In genomic region chr22:19983701-19984100, GRCh38 we compare ENCODE assay signal across 12 cellular contexts. TPM values are rescaled to one million over a fixed set of nuclear protein-coding genes. Genes with fewer than 3 reads are reported as not detected.
DNase-seq lines count a peak whose midpoint lies in the region; ATAC-seq and TF ChIP-seq lines count a peak whose summit lies in the region.
"Had no signal": no experiment of that assay in that cellular context is flagged by ENCODE, and none has a peak within 500 bp of the region (broad histone marks: within the 10 kb centered on the region; RNA-seq: fewer than 3 reads in every experiment).

No MANE protein-coding gene starts in this region.

- H3K27me3 ChIP-seq in GM23248 (replicated peaks; ENCODE audit: insufficient read depth) = no peaks in the 10 kb centered on the region
- no peaks in the 10 kb centered on the region for H3K27me3 ChIP-seq in mammary epithelial cell (ENCODE audit: insufficient read depth, low read length)
- H3K27me3 ChIP-seq in osteoblast (ENCODE audit: insufficient read depth, low read length) = no peaks in the 10 kb centered on the region

- no peaks in the 10 kb centered on the region for H4K20me1 ChIP-seq in GM23248 (ENCODE audit: insufficient read depth)
- H4K20me1 ChIP-seq in mammary epithelial cell (ENCODE audit: insufficient read depth, low read length) = no peaks in the 10 kb centered on the region
- H4K20me1 ChIP-seq in osteoblast (ENCODE audit: insufficient read depth, low read length) = peaks cover 40% of the 10 kb centered on the region

- dilution Hi-C loops in mammary epithelial cell (cut with HindIII; ENCODE audit: low sequenced_read_pairs) = loop anchor here (5.0 kb wide), 3 partner anchors 39 to 129 kb away; partner anchors contain the start of gene TANGO2

- no peaks in the 10 kb centered on the region for H3K36me3 Mint-ChIP-seq in activated naive CD4-positive, alpha-beta T cell treated with anti-CD3 and anti-CD28 coated beads, Interleukin-2, amount 50 U/mL, for 72 hours
- H3K36me3 Mint-ChIP-seq: CD4-positive, CD25-positive, alpha-beta regulatory T cell; stimulated activated memory B cell treated with anti-CD40 and anti-IgM and Interleukin-4, amounts not matched to agents 10 μg/mL and 1 μg/mL and 100 μg/mL, for 72 hours had no signal

- no peak overlapping the region for H3K4me2 ChIP-seq in GM23248 (ENCODE audit: unreplicated experiment)
- peak overlapping the region; percentile 55 for H3K4me2 ChIP-seq in mammary epithelial cell (ENCODE audit: insufficient read depth, low read depth, low read length)
- no peak overlapping the region for H3K4me2 ChIP-seq in osteoblast (ENCODE audit: insufficient read depth, low read length)

- H3K36me3 ChIP-seq in GM23248 (ENCODE audit: low read depth) (no peaks in the 10 kb centered on the region), mammary epithelial cell (ENCODE audit: insufficient read depth, low read length) (no peaks in the 10 kb centered on the region), osteoblast (ENCODE audit: insufficient read depth, low read length) (no peaks in the 10 kb centered on the region)

- CTCF ChIA-PET in mammary epithelial cell (lab: Charles Lee; ENCODE audit: low non-redundant PET) = interaction anchor here (0.6 kb wide), 1 partner anchor 30 kb away, joined by 4 read pairs; no protein-coding TSS in a partner anchor

- no peak for TF ChIP-seq CTCF in mammary epithelial cell (conservative IDR thresholded peaks at IDR 0.05 in 1 of 2, IDR thresholded peaks at IDR 0.05 in 1 of 2; ENCODE audit: extremely low read depth in 1 of 2, insufficient read depth in 1 of 2, low read depth in 1 of 2, low read length in 2 of 2)
- no peak for TF ChIP-seq CTCF in osteoblast (IDR thresholded peaks at IDR 0.05; ENCODE audit: extremely low read depth, low read depth, low read length)

- H3K27ac Mint-ChIP-seq in activated naive CD4-positive, alpha-beta T cell treated with anti-CD3 and anti-CD28 coated beads, Interleukin-2, amount 50 U/mL, for 72 hours = no peak overlapping the region
- H3K27ac Mint-ChIP-seq: CD4-positive, CD25-positive, alpha-beta regulatory T cell; dendritic cell treated with granulocyte-macrophage colony-stimulating factor and Interleukin-4, amounts not matched to agents 40 ng/mL and 50 ng/mL, for 4 days; stimulated activated memory B cell treated with anti-CD40 and anti-IgM and Interleukin-4, amounts not matched to agents 10 μg/mL and 1 μg/mL and 100 μg/mL, for 72 hours had no signal

- H3F3A ChIP-seq in GM23248 (ENCODE audit: insufficient read depth) = no peaks in the 10 kb centered on the region

- H3K9ac ChIP-seq in GM23248 = peak overlapping the region; percentile 61
- no peak overlapping the region for H3K9ac ChIP-seq in mammary epithelial cell (ENCODE audit: insufficient read depth, low read length)

- intact Hi-C loops in mammary epithelial cell (cut with micrococcal nuclease) = loop anchor here (1.0 kb wide), 2 partner anchors 20 to 96 kb away; no protein-coding TSS in a partner anchor

- H3K4me3 ChIP-seq in GM23248 = no peak overlapping the region
- no peak overlapping the region for H3K4me3 ChIP-seq in mammary epithelial cell (replicated peaks in 1 of 3; ENCODE audit: insufficient read depth in 1 of 3, low read depth in 2 of 3, low read length in 3 of 3)
- H3K4me3 ChIP-seq in osteoblast (ENCODE audit: insufficient read depth, low read length) = no peak overlapping the region

- H2AFZ ChIP-seq in GM23248 (no peak overlapping the region), mammary epithelial cell (ENCODE audit: low read depth, low read length) (no peak overlapping the region), osteoblast (ENCODE audit: low read length) (no peak overlapping the region)

- no peaks in the 10 kb centered on the region for H3K79me2 ChIP-seq in GM23248 (ENCODE audit: insufficient read depth)
- H3K79me2 ChIP-seq in mammary epithelial cell (ENCODE audit: insufficient read depth, low read length) = peaks cover 9% of the 10 kb centered on the region
- peaks cover 17% of the 10 kb centered on the region for H3K79me2 ChIP-seq in osteoblast (ENCODE audit: insufficient read depth, low read length)

- no peak for ATAC-seq in HG03432 (IDR thresholded peaks at IDR 0.05; ENCODE audit: unreplicated experiment)
- no peak for ATAC-seq in GM21526 (IDR thresholded peaks at IDR 0.05; ENCODE audit: low FRiP score, unreplicated experiment)
- ATAC-seq in activated naive CD4-positive, alpha-beta T cell treated with anti-CD3 and anti-CD28 coated beads, Interleukin-2, amount 50 U/mL, for 72 hours = no peak
- ATAC-seq: stimulated activated memory B cell treated with anti-CD40 and anti-IgM and Interleukin-4, amounts not matched to agents 10 μg/mL and 1 μg/mL and 100 μg/mL, for 72 hours had no signal

- H3K9me2 ChIP-seq in GM23248 (ENCODE audit: insufficient read depth) = no peaks in the 10 kb centered on the region

- in situ Hi-C loops in GM23248 (cut with MboI) = loop anchor here (25.0 kb wide), 1 partner anchor 304 kb away; no protein-coding TSS in a partner anchor
- in situ Hi-C loops in mammary epithelial cell (cut with MboI; ENCODE audit: low sequenced_read_pairs in 2 of 2) = no loop called here

- H3K9me3 Mint-ChIP-seq in activated naive CD4-positive, alpha-beta T cell treated with anti-CD3 and anti-CD28 coated beads, Interleukin-2, amount 50 U/mL, for 72 hours = no peaks in the 10 kb centered on the region
- H3K9me3 Mint-ChIP-seq: CD4-positive, CD25-positive, alpha-beta regulatory T cell; dendritic cell treated with granulocyte-macrophage colony-stimulating factor and Interleukin-4, amounts not matched to agents 40 ng/mL and 50 ng/mL, for 4 days; stimulated activated memory B cell treated with anti-CD40 and anti-IgM and Interleukin-4, amounts not matched to agents 10 μg/mL and 1 μg/mL and 100 μg/mL, for 72 hours had no signal

- H3K4me1 ChIP-seq in GM23248 (ENCODE audit: insufficient read depth) (peaks cover 7% of the 10 kb centered on the region), mammary epithelial cell (ENCODE audit: insufficient read depth, low read length) (peaks cover 45% of the 10 kb centered on the region), osteoblast (ENCODE audit: insufficient read depth, low read length) (peaks cover 21% of the 10 kb centered on the region)

- DNase-seq in GM23248 (peak; percentile 25), mammary epithelial cell (no peak), osteoblast (ENCODE audit: insufficient read length, low spot score, missing footprints) (peak; percentile 72)
- DNase-seq in activated naive CD4-positive, alpha-beta T cell treated with anti-CD3 and anti-CD28 coated beads, Interleukin-2, amount 50 U/mL, for 72 hours (ENCODE audit: low spot score in 2 of 2) = no peak
- DNase-seq: CD4-positive, CD25-positive, alpha-beta regulatory T cell; GF-D8; Karpas-422; RPMI8226 had no signal

- no TSS peak for BruUV-seq in mammary epithelial cell (replicated peaks; lab: Mats Ljungman, UMichigan)

- H3K9me3 ChIP-seq in GM23248 (ENCODE audit: low read depth) (no peaks in the 10 kb centered on the region), mammary epithelial cell (replicated peaks; ENCODE audit: insufficient read depth, low read length) (no peaks in the 10 kb centered on the region), osteoblast (ENCODE audit: low read depth, low read length) (no peaks in the 10 kb centered on the region)

- WGBS in GM23248 (ENCODE audit: low coverage in 1 of 2, low lambda C conversion rate in 2 of 2, missing lambda C conversion rate in 2 of 2), 2 experiments = 64 to 68% methylated on average over 4 of the region's 4 CpGs
- WGBS in mammary epithelial cell (ENCODE audit: low coverage, missing lambda C conversion rate) = 47% methylated on average over 2 of the region's 4 CpGs

- no peak overlapping the region for H3K27ac ChIP-seq in GM23248
- H3K27ac ChIP-seq in mammary epithelial cell (ENCODE audit: insufficient read depth, low read depth, low read length) = peak overlapping the region; percentile 8
- H3K27ac ChIP-seq in osteoblast (ENCODE audit: low read depth, low read length) = no peak overlapping the region

RNA-seq across cellular contexts. Expression of gene ARVCF, which starts 32.9 kb away (rescaled TPM):
- total RNA-seq in GM23248 (2014; rRNA removed; shearing (Covaris generic)) = 4.0 and 7.5 TPM in 2 replicates
- polyA plus RNA-seq in GM23248 (2016; fragmentation: Nextera tagmentation; extraction: Ambion mirVana) = 1.1 and 1.2 TPM in 2 replicates
- 10 to 100 TPM; 16.4 to 34.3 TPM for total RNA-seq in mammary epithelial cell
- polyA plus RNA-seq in mammary epithelial cell = 6.0 TPM
- polyA minus RNA-seq in mammary epithelial cell = 2.3 TPM
- total RNA-seq in osteoblast = 19.7 and 27.1 TPM in 2 replicates
- 1 to 10 TPM; 1.9 to 4.3 TPM for total RNA-seq in activated naive CD4-positive, alpha-beta T cell treated with anti-CD3 and anti-CD28 coated beads, Interleukin-2, amount 50 U/mL, for 72 hours

RNA-seq across cellular contexts. Expression of gene TANGO2, which starts 37.2 kb away (rescaled TPM):
- total RNA-seq in GM23248 (2014; rRNA removed; shearing (Covaris generic)) = 41.9 and 45.0 TPM in 2 replicates
- polyA plus RNA-seq in GM23248 (2016; fragmentation: Nextera tagmentation; extraction: Ambion mirVana) (27.3 and 33.5 TPM in 2 replicates), mammary epithelial cell (39.1 TPM)
- total RNA-seq in mammary epithelial cell (10 to 100 TPM; 22.5 to 45.7 TPM), osteoblast (41.8 and 43.8 TPM in 2 replicates)
- polyA minus RNA-seq in mammary epithelial cell = 47.0 TPM
- 10 to 100 TPM; 19.1 to 19.3 TPM for total RNA-seq in activated naive CD4-positive, alpha-beta T cell treated with anti-CD3 and anti-CD28 coated beads, Interleukin-2, amount 50 U/mL, for 72 hours

RNA-seq across cellular contexts. Expression of gene TXNRD2, which starts 42.1 kb away (rescaled TPM):
- 20.1 and 38.4 TPM in 2 replicates for total RNA-seq in GM23248 (2014; rRNA removed; shearing (Covaris generic))
- 24.8 and 25.7 TPM in 2 replicates for polyA plus RNA-seq in GM23248 (2016; fragmentation: Nextera tagmentation; extraction: Ambion mirVana)
- 10 to 100 TPM; 13.2 to 22.1 TPM for total RNA-seq in mammary epithelial cell
- polyA plus RNA-seq in mammary epithelial cell = 21.2 TPM
- 13.9 TPM for polyA minus RNA-seq in mammary epithelial cell
- 19.5 and 21.5 TPM in 2 replicates for total RNA-seq in osteoblast
- total RNA-seq in activated naive CD4-positive, alpha-beta T cell treated with anti-CD3 and anti-CD28 coated beads, Interleukin-2, amount 50 U/mL, for 72 hours = 10 to 100 TPM in 1 of 2 donors, 1 to 10 TPM in 1; 4.6 to 33.0 TPM

RNA-seq across cellular contexts. Expression of gene COMT, which starts 42.1 kb away (rescaled TPM):
- total RNA-seq in GM23248 (2014; rRNA removed; shearing (Covaris generic)) = 423 and 490 TPM in 2 replicates
- polyA plus RNA-seq in GM23248 (2016; fragmentation: Nextera tagmentation; extraction: Ambion mirVana) = 508 and 537 TPM in 2 replicates
- total RNA-seq in mammary epithelial cell = 100 to 1,000 TPM; 180 to 193 TPM
- 362 TPM for polyA plus RNA-seq in mammary epithelial cell
- 84.3 TPM for polyA minus RNA-seq in mammary epithelial cell
- 220 and 288 TPM in 2 replicates for total RNA-seq in osteoblast
- total RNA-seq in activated naive CD4-positive, alpha-beta T cell treated with anti-CD3 and anti-CD28 coated beads, Interleukin-2, amount 50 U/mL, for 72 hours = 100 to 1,000 TPM in 1 of 2 donors, 10 to 100 TPM in 1; 39.7 to 113 TPM

Comparison
In these comparisons a context has a peak if more than half of its experiments do, and no peak if none do; other contexts are left out.
1. DNase-seq: peak in GM23248 (single experiment) and osteoblast (single experiment); none in mammary epithelial cell (single experiment) and activated naive CD4-positive, alpha-beta T cell treated with anti-CD3 and anti-CD28 coated beads, Interleukin-2, amount 50 U/mL, for 72 hours (0 of 2).